13 cellular contexts compared by ENCODE assay signal in the genomic region with DNA sequence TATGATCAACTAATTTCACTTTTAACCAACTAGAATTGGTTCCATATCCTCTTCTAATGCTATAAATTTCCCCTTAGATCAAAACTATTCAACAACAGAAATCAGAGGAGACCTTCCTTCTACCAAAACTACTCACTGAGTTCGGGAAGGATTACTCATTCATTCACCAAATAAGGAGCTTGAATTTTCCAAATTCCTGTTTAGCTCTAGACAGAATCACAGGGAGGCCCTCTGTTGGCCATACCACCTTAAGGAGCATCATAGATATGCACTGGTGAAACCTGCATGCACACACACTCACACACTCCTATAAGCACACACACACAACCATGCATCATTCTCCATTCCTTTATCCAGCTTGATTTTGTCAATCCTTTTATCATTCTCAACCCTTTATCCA. TPM values are rescaled to one million over a fixed set of nuclear protein-coding genes. Genes with fewer than 3 reads are reported as not detected.
DNase-seq lines count a peak whose midpoint lies in the region; ATAC-seq and TF ChIP-seq lines count a peak whose summit lies in the region.
"Had no signal": no experiment of that assay in that cellular context is flagged by ENCODE, and none has a peak within 500 bp of the region (broad histone marks: within the 10 kb centered on the region; RNA-seq: fewer than 3 reads in every experiment).

No MANE protein-coding gene starts in this region.

- H3K27ac Mint-ChIP-seq in CD14-positive monocyte = no peak overlapping the region

- H3K9me3 ChIP-seq in left lung = no peaks in the 10 kb centered on the region
- H3K9me3 ChIP-seq: spleen had no signal

- H3K9me3 Mint-ChIP-seq in CD14-positive monocyte = peaks cover 5 to 15% (median 8%) of the 10 kb centered on the region in 7 donors
- H3K9me3 Mint-ChIP-seq: central memory CD8-positive, alpha-beta T cell had no signal

- H3K4me1 Mint-ChIP-seq in CD14-positive monocyte = peaks cover 10% of the 10 kb centered on the region

- peaks cover 0 to 3% of the 10 kb centered on the region in 2 donors for H3K4me1 ChIP-seq in left lung

- DNase-seq in AG10803 (ENCODE audit: low read depth) = peak; percentile 78
- peak; percentile 89 for DNase-seq in HCEC 1CT
- DNase-seq in astrocyte of the cerebellum (ENCODE audit: low read depth) = peak; percentile 62
- no peak for DNase-seq in left lung
- DNase-seq in NCI-H2107 treated with DMSO at 0.1 percent for 48 hours (lab: John Stamatoyannopoulos, UW; ENCODE audit: unreplicated experiment) = no peak
- no peak for DNase-seq in NCI-H1436 (lab: John Stamatoyannopoulos, UW)
- no peak for DNase-seq in CD14-positive monocyte (ENCODE audit: low spot score)
- DNase-seq in posterior cingulate gyrus = no peak
- DNase-seq: GOT3, NCI-H526 treated with DMSO at 0.1 percent for 48 hours, spleen, WERI-Rb-1 had no signal

- peaks cover 0 to 3% (median 2%) of the 10 kb centered on the region in 3 donors for H3K27me3 Mint-ChIP-seq in CD14-positive monocyte (ENCODE audit: low read depth in 3 of 3)
- H3K27me3 Mint-ChIP-seq: central memory CD8-positive, alpha-beta T cell had no signal

- peak; percentile 44 for ATAC-seq in left lung

- peak; percentile 73 for TF ChIP-seq CTCF in AG10803 (conservative IDR thresholded peaks at IDR 0.05; ENCODE audit: low read length)
- peak; percentile 54 for TF ChIP-seq CTCF in astrocyte of the cerebellum (IDR thresholded peaks at IDR 0.05; ENCODE audit: low read depth, low read length, missing control alignments)
- no peak for TF ChIP-seq CTCF in left lung (IDR thresholded peaks at IDR 0.05)
- TF ChIP-seq CTCF in CD14-positive monocyte (IDR thresholded peaks at IDR 0.05) = no peak

- in situ Hi-C loops in astrocyte of the cerebellum (cut with HindIII; ENCODE audit: low sequenced_read_pairs) = no loop called here

- no peaks in the 10 kb centered on the region for H3K27me3 ChIP-seq in left lung
- H3K27me3 ChIP-seq: spleen had no signal

- no peak overlapping the region for H3K4me3 ChIP-seq in AG10803 (ENCODE audit: low read length)
- H3K4me3 ChIP-seq in astrocyte of the cerebellum (ENCODE audit: low read depth, low read length) = no peak overlapping the region
- H3K4me3 ChIP-seq in left lung = no peak overlapping the region
- H3K4me3 ChIP-seq: spleen had no signal

- intact Hi-C loops in left lung (cut with DNase I) (no loop called here), CD14-positive monocyte (cut with micrococcal nuclease) (no loop called here), posterior cingulate gyrus (cut with DNase I) (no loop called here)

- H3K36me3 ChIP-seq in left lung = peaks cover 0 to 34% of the 10 kb centered on the region in 2 donors

- H3K27ac ChIP-seq in left lung = no peak overlapping the region
- H3K27ac ChIP-seq: spleen, WERI-Rb-1 had no signal

- H3K36me3 Mint-ChIP-seq in CD14-positive monocyte = peaks cover 68% of the 10 kb centered on the region in 2 donors

- no peak overlapping the region for H3K4me3 Mint-ChIP-seq in CD14-positive monocyte
- H3K4me3 Mint-ChIP-seq: central memory CD8-positive, alpha-beta T cell had no signal

RNA-seq across cellular contexts. Expression of a gene that starts 49.0 kb away (rescaled TPM):
- 10 to 100 TPM; 57.1 to 59.5 TPM for total RNA-seq in left lung
- 10 to 100 TPM; 32.9 to 37.5 TPM for polyA plus RNA-seq in CD14-positive monocyte

Comparison
In these comparisons a context has a peak if more than half of its experiments do, and no peak if none do; other contexts are left out.
1. DNase-seq: peak in AG10803 (single experiment), HCEC 1CT (single experiment) and astrocyte of the cerebellum (single experiment); none in left lung (0 of 2), NCI-H2107 treated with DMSO at 0.1 percent for 48 hours (single experiment), NCI-H1436 (single experiment), CD14-positive monocyte (single experiment) and posterior cingulate gyrus (0 of 10).
2. CTCF ChIP-seq: peak in AG10803 (single experiment) and astrocyte of the cerebellum (single experiment); none in left lung (0 of 2) and CD14-positive monocyte (single experiment).